Comparison of ENCODE assay signal across 9 cellular contexts in the genomic region with DNA sequence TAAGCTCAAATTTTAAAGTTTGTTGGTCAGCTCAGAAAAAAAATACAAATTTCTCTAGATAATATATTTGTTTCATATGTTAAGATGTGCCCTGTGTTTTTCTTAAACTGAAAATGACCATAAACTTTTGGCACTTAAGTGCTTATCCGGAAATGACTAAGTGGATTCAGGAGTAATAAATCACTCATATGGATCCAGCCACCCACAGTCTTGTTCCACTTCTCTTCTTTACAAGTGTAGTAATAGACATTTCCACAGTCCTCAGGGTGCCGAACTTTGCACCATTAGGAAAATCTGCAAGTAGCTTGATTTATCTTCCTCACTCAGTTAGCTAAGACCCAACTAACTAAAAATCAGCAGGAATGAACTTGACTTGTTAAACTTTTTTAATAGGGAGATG.
A peak's percentile ranks its signal among the peaks of the same experiment; 100 is the strongest.
DNase-seq lines count a peak whose midpoint lies in the region; ATAC-seq and TF ChIP-seq lines count a peak whose summit lies in the region.
"Had no signal": no experiment of that assay in that cellular context is flagged by ENCODE, and none has a peak within 500 bp of the region (broad histone marks: within the 10 kb centered on the region; RNA-seq: fewer than 3 reads in every experiment).

No MANE protein-coding gene starts in this region.

- no peaks in the 10 kb centered on the region for H3K36me3 ChIP-seq in right atrium auricular region
- H3K36me3 ChIP-seq: gastroesophageal sphincter had no signal

- no peaks in the 10 kb centered on the region for H3K27me3 ChIP-seq in right atrium auricular region
- H3K27me3 ChIP-seq: gastroesophageal sphincter had no signal

- H3K4me3 ChIP-seq in right atrium auricular region = no peak overlapping the region
- H3K4me3 ChIP-seq: gastroesophageal sphincter had no signal

- ATAC-seq in GM18907 (IDR thresholded peaks at IDR 0.05; ENCODE audit: unreplicated experiment) (peak; percentile 85), HG02678 (IDR thresholded peaks at IDR 0.05; ENCODE audit: unreplicated experiment) (peak; percentile 77)
- ATAC-seq: gastroesophageal sphincter had no signal

- H3K9me3 ChIP-seq in right atrium auricular region = no peaks in the 10 kb centered on the region
- H3K9me3 ChIP-seq: gastroesophageal sphincter had no signal

- H3K27ac ChIP-seq in right atrium auricular region = no peak overlapping the region

- no peak for TF ChIP-seq CTCF in right atrium auricular region (IDR thresholded peaks at IDR 0.05)

- no peaks in the 10 kb centered on the region for H3K4me1 ChIP-seq in right atrium auricular region
- H3K4me1 ChIP-seq: gastroesophageal sphincter had no signal

- DNase-seq in NOMO-1 treated with dmso at 0.1 percent for 144 hours (lab: John Stamatoyannopoulos, UW; ENCODE audit: unreplicated experiment) (peak; percentile 63), pulmonary artery endothelial cell (ENCODE audit: low read depth, low spot score) (peak; percentile 26), right atrium auricular region (ENCODE audit: low spot score) (no peak), NCI-H1436 (lab: John Stamatoyannopoulos, UW) (no peak)
- no peak for DNase-seq in NK-92 treated with Interleukin-12 subunit alpha and Interleukin-12 subunit beta, amount 100 ng/mL, for 24 hours (lab: John Stamatoyannopoulos, UW)
- DNase-seq: stimulated activated CD4-positive, alpha-beta T cell treated with anti-CD3 and anti-CD28 coated beads, Interleukin-4, amount 100 ng/mL, for 4 hours had no signal

Comparison
In these comparisons a context has a peak if more than half of its experiments do, and no peak if none do; other contexts are left out.
1. DNase-seq: peak in NOMO-1 treated with dmso at 0.1 percent for 144 hours (single experiment) and pulmonary artery endothelial cell (single experiment); none in NK-92 treated with Interleukin-12 subunit alpha and Interleukin-12 subunit beta, amount 100 ng/mL, for 24 hours (single experiment), right atrium auricular region (single experiment) and NCI-H1436 (single experiment).